Comparison of ENCODE assay signal across 10 cellular contexts in genomic region chr20:58048096-58048702, GRCh38.
DNase-seq lines count a peak whose midpoint lies in the region; TF ChIP-seq lines count a peak whose summit lies in the region.
"Had no signal": no experiment of that assay in that cellular context is flagged by ENCODE, and none has a peak within 500 bp of the region (broad histone marks: within the 10 kb centered on the region; RNA-seq: fewer than 3 reads in every experiment).

No MANE protein-coding gene starts in this region.

- no TSS peak for BruUV-seq in OCI-LY7 (replicated peaks; lab: Mats Ljungman, UMichigan)

- H3K9me3 Mint-ChIP-seq in endodermal cell, result peaks cover 10% of the 10 kb centered on the region

- no peaks in the 10 kb centered on the region for H3K4me1 ChIP-seq in OCI-LY7 (ENCODE audit: insufficient read depth, low read length, poor library complexity, severe bottlenecking)
- no peaks in the 10 kb centered on the region for H3K4me1 ChIP-seq in endodermal cell (ENCODE audit: control insufficient read depth, insufficient read depth, low read length)

- no peaks in the 10 kb centered on the region for H3K9me2 ChIP-seq in OCI-LY7 (ENCODE audit: insufficient read depth, low read length)

- no peaks in the 10 kb centered on the region for H3K36me3 ChIP-seq in H7 (replicated peaks; ENCODE audit: control insufficient read depth, insufficient read depth, low read length)
- no peaks in the 10 kb centered on the region for H3K36me3 ChIP-seq in OCI-LY7 (ENCODE audit: insufficient read depth, low read length)
- H3K36me3 ChIP-seq in endodermal cell (ENCODE audit: control insufficient read depth, insufficient read depth, low read length), result no peaks in the 10 kb centered on the region
- H3K36me3 ChIP-seq: tibial artery had no signal

- H3K9me3 ChIP-seq in OCI-LY7 (ENCODE audit: low read length), result peaks cover 9% of the 10 kb centered on the region; the same call in 1 of the 2 replicates
- H3K9me3 ChIP-seq in endodermal cell (ENCODE audit: control insufficient read depth, low read length), result peaks cover 9% of the 10 kb centered on the region

- H3K27me3 Mint-ChIP-seq in endodermal cell (ENCODE audit: insufficient read depth), result no peaks in the 10 kb centered on the region

- peaks cover 4% of the 10 kb centered on the region for H3K4me1 Mint-ChIP-seq in endodermal cell
- H3K4me1 Mint-ChIP-seq: activated B cell treated with CpG ODN at 0.5 μM for 24 hours had no signal

- H3K27ac ChIP-seq in OCI-LY7 (ENCODE audit: low read depth, low read length, poor library complexity, severe bottlenecking) (no peak overlapping the region), endodermal cell (ENCODE audit: low read depth, low read length) (no peak overlapping the region)
- H3K27ac ChIP-seq: KMS-11, tibial artery had no signal

- H3K4me3 ChIP-seq in H7 (ENCODE audit: insufficient read depth, low read depth, low read length) (no peak overlapping the region), OCI-LY7 (ENCODE audit: low read depth, low read length, poor library complexity, severe bottlenecking) (no peak overlapping the region), endodermal cell (ENCODE audit: low read length) (no peak overlapping the region)
- H3K4me3 ChIP-seq: tibial artery had no signal

- H3K4me3 Mint-ChIP-seq in endodermal cell, result no peak overlapping the region
- H3K4me3 Mint-ChIP-seq: activated B cell treated with CpG ODN at 0.5 μM for 24 hours had no signal

- intact Hi-C loops in OCI-LY7 (cut with micrococcal nuclease; ENCODE audit: unreplicated experiment), result no loop called here

- 33 to 45% methylated on average over 1 to 3 of the region's 3 CpGs for WGBS in endodermal cell (ENCODE audit: insufficient coverage in 1 of 2, insufficient read length in 1 of 2), 2 experiments

- H4K20me1 ChIP-seq in OCI-LY7 (ENCODE audit: insufficient read depth, low read length), result no peaks in the 10 kb centered on the region

- DNase-seq in H7, result peak; percentile 68
- DNase-seq in OCI-LY7 (ENCODE audit: low spot score), result peak; percentile 11
- DNase-seq in endodermal cell, result peak; percentile 86
- peak; percentile 43 for DNase-seq in renal cortical epithelial cell (ENCODE audit: low read depth)
- no peak for DNase-seq in activated T-cell treated with anti-CD3 and anti-CD28 coated beads, Interleukin-2, amount 50 U/mL, for 48 hours
- no peak for DNase-seq in NCI-H82 treated with DMSO at 0.1 percent for 48 hours (lab: John Stamatoyannopoulos, UW; ENCODE audit: unreplicated experiment)
- no peak for DNase-seq in NCI-H2196 treated with DMSO at 0.1 percent for 48 hours (lab: John Stamatoyannopoulos, UW; ENCODE audit: unreplicated experiment)
- DNase-seq: activated B cell treated with CpG ODN at 0.5 μM for 24 hours, tibial artery had no signal

- CTCF ChIA-PET in OCI-LY7 (lab: Charles Lee; ENCODE audit: unreplicated experiment), result no interaction called here

- no peaks in the 10 kb centered on the region for H3K79me2 ChIP-seq in OCI-LY7 (ENCODE audit: insufficient read depth, low read depth, low read length)

- H3K9ac ChIP-seq in endodermal cell (ENCODE audit: extremely low read depth, low read length, poor library complexity, severe bottlenecking), result no peak overlapping the region
- H3K9ac ChIP-seq: KMS-11 had no signal

- H3K27me3 ChIP-seq in H7 (ENCODE audit: control insufficient read depth, insufficient read depth, low read length) (no peaks in the 10 kb centered on the region), endodermal cell (ENCODE audit: control insufficient read depth, insufficient read depth, low read length, poor library complexity, severe bottlenecking) (no peaks in the 10 kb centered on the region)

- no peak for TF ChIP-seq CTCF in OCI-LY7 (conservative IDR thresholded peaks at IDR 0.05; ENCODE audit: low read length)
- TF ChIP-seq CTCF in endodermal cell (conservative IDR thresholded peaks at IDR 0.05), result no peak

- H3K4me2 ChIP-seq in OCI-LY7 (ENCODE audit: low read length), result no peak overlapping the region
- H3K4me2 ChIP-seq: KMS-11 had no signal

- no peak overlapping the region for H2AFZ ChIP-seq in OCI-LY7 (ENCODE audit: low read length)

- no peak overlapping the region for H3K27ac Mint-ChIP-seq in endodermal cell
- H3K27ac Mint-ChIP-seq: activated B cell treated with CpG ODN at 0.5 μM for 24 hours had no signal

- POLR2A ChIA-PET in OCI-LY7 (lab: Charles Lee), result no interaction called here

- H3K36me3 Mint-ChIP-seq in endodermal cell (ENCODE audit: low read depth), result no peaks in the 10 kb centered on the region

Comparison
In these comparisons a context has a peak if more than half of its experiments do, and no peak if none do; other contexts are left out.
1. DNase-seq: peak in H7 (single experiment), OCI-LY7 (single experiment), endodermal cell (single experiment) and renal cortical epithelial cell (single experiment); none in activated T-cell treated with anti-CD3 and anti-CD28 coated beads, Interleukin-2, amount 50 U/mL, for 48 hours (0 of 2), NCI-H82 treated with DMSO at 0.1 percent for 48 hours (single experiment) and NCI-H2196 treated with DMSO at 0.1 percent for 48 hours (single experiment).